In genomic region chr2:77101796-77102452, GRCh38 we compare ENCODE assay signal across 22 cellular contexts.
"Had no signal": no experiment of that assay in that cellular context is flagged by ENCODE, and none has a peak within 500 bp of the region (broad histone marks: within the 10 kb centered on the region; RNA-seq: fewer than 3 reads in every experiment).

No MANE protein-coding gene starts in this region.

- H3K27ac Mint-ChIP-seq: naive B cell; nephron; stimulated activated effector memory CD8-positive, alpha-beta T cell treated with anti-CD3 and anti-CD28 coated beads, Interleukin-12 subunit alpha, Interleukin-12 subunit beta, amount 100 ng/mL, for 72 hours had no signal

- DNase-seq: central memory CD4-positive, alpha-beta T cell; effector CD4-positive, alpha-beta T cell; gastrocnemius medialis; heart right ventricle; left colon; left ventricle myocardium superior; mesenchymal stem cell; naive B cell; small intestine; stimulated activated CD4-positive, alpha-beta T cell treated with anti-CD3 and anti-CD28 coated beads, Interleukin-12 subunit alpha, Interleukin-12 subunit beta, amount 100 ng/mL, for 4 hours; stimulated activated CD8-positive, alpha-beta memory T cell treated with anti-CD3 and anti-CD28 coated beads, Interleukin-4, amount 100 ng/mL, for 48 hours; stimulated activated naive CD8-positive, alpha-beta T cell treated with anti-CD3 and anti-CD28 coated beads, Interleukin-15, Interleukin-2, amounts not matched to agents 100 U/mL and 50 U/mL, for 24 hours; thyroid gland; upper lobe of right lung had no signal

- H3K27me3 Mint-ChIP-seq: naive B cell had no signal

- H3K27me3 ChIP-seq: gastrocnemius medialis, heart right ventricle, neutrophil, right atrium auricular region, suprapubic skin, thyroid gland, upper lobe of right lung had no signal

- H3K4me1 ChIP-seq: gastrocnemius medialis, heart right ventricle, right atrium auricular region, suprapubic skin, thyroid gland, upper lobe of right lung had no signal

- ATAC-seq: esophagus mucosa; gastrocnemius medialis; heart right ventricle; left colon; left ventricle myocardium superior; stimulated activated effector memory CD8-positive, alpha-beta T cell treated with anti-CD3 and anti-CD28 coated beads, Interleukin-12 subunit alpha, Interleukin-12 subunit beta, amount 100 ng/mL, for 72 hours; stimulated activated naive CD8-positive, alpha-beta T cell treated with anti-CD3 and anti-CD28 coated beads, Interleukin-15, Interleukin-2, amounts not matched to agents 100 U/mL and 50 U/mL, for 24 hours; upper lobe of right lung had no signal

- H3K9me3 ChIP-seq: gastrocnemius medialis, heart right ventricle, neutrophil, right atrium auricular region, suprapubic skin, thyroid gland, upper lobe of right lung had no signal

- H3K36me3 Mint-ChIP-seq: naive B cell; stimulated activated effector memory CD8-positive, alpha-beta T cell treated with anti-CD3 and anti-CD28 coated beads, Interleukin-12 subunit alpha, Interleukin-12 subunit beta, amount 100 ng/mL, for 72 hours had no signal

- H3K4me1 Mint-ChIP-seq: naive B cell; nephron; stimulated activated effector memory CD8-positive, alpha-beta T cell treated with anti-CD3 and anti-CD28 coated beads, Interleukin-12 subunit alpha, Interleukin-12 subunit beta, amount 100 ng/mL, for 72 hours had no signal

- H3K36me3 ChIP-seq: gastrocnemius medialis, heart right ventricle, neutrophil, right atrium auricular region, suprapubic skin, thyroid gland, upper lobe of right lung had no signal

- H3K9me3 Mint-ChIP-seq: nephron had no signal

- H3K27ac ChIP-seq: coronary artery, gastrocnemius medialis, heart right ventricle, neutrophil, right atrium auricular region, suprapubic skin, thyroid gland, upper lobe of right lung had no signal

- H3K4me3 ChIP-seq: coronary artery, gastrocnemius medialis, heart right ventricle, lung, right atrium auricular region, suprapubic skin, thyroid gland, upper lobe of right lung had no signal

- H3K4me3 Mint-ChIP-seq: naive B cell; nephron; stimulated activated effector memory CD8-positive, alpha-beta T cell treated with anti-CD3 and anti-CD28 coated beads, Interleukin-12 subunit alpha, Interleukin-12 subunit beta, amount 100 ng/mL, for 72 hours had no signal
